Comparison of ENCODE assay signal across 2 cellular contexts in the genomic region with DNA sequence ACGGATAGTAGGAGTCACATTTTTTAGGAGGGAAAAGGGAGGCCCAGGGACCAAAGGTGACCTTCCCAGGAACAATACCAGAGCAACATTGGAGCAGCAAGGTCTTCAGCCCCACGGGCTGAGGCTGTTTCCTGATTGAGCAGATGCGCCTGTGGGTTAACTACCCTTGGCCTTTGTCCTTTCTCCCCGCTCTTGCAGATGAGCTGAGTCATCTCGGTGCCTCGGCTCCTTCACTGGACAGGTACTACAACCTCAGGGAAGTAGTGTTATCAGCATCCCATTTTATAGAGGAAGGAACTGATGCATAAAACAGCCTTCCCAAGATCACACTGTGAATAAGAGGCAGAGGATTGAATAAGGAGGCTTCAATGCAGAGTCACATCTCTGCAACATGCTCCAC.
TF ChIP-seq lines count a peak whose summit lies in the region.

No MANE protein-coding gene starts in this region.

TF ChIP-seq in HepG2, 621 proteins besides CTCF, POLR2A, EP300 and RAD21:
- TF ChIP-seq, protein P1, sequence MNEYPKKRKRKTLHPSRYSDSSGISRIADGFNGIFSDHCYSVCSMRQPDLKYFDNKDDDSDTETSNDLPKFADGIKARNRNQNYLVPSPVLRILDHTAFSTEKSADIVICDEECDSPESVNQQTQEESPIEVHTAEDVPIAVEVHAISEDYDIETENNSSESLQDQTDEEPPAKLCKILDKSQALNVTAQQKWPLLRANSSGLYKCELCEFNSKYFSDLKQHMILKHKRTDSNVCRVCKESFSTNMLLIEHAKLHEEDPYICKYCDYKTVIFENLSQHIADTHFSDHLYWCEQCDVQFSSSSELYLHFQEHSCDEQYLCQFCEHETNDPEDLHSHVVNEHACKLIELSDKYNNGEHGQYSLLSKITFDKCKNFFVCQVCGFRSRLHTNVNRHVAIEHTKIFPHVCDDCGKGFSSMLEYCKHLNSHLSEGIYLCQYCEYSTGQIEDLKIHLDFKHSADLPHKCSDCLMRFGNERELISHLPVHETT (CRISPR knock-in tag; conservative IDR thresholded peaks at IDR 0.05), result no peak
- TF ChIP-seq BRD4 (CRISPR knock-in tag; IDR thresholded peaks at IDR 0.05) (no peak), FOSL2 (CRISPR knock-in tag; IDR thresholded peaks at IDR 0.05) (peak; percentile 46; the same call in 1 of the 2 replicates), ZFY (CRISPR knock-in tag; IDR thresholded peaks at IDR 0.05) (no peak), MAFK (conservative IDR thresholded peaks at IDR 0.05 in 1 of 2, IDR thresholded peaks at IDR 0.05 in 1 of 2; ENCODE audit: low read length in 2 of 2) (0 out of 4 replicates have a peak, but pooled peaks of 1 of the 2 experiments have one; percentile 8), SPEN (CRISPR knock-in tag; IDR thresholded peaks at IDR 0.05; ENCODE audit: low read depth) (no peak), GFI1 (CRISPR knock-in tag; IDR thresholded peaks at IDR 0.05; ENCODE audit: borderline replicate concordance) (no peak), NFE2L2 (IDR thresholded peaks at IDR 0.05; ENCODE audit: low read length) (0 out of 2 replicates have a peak, but pooled peaks have one; percentile 24), ETV5 (CRISPR knock-in tag; IDR thresholded peaks at IDR 0.05; ENCODE audit: borderline replicate concordance) (no peak)

TF ChIP-seq in K562, 482 proteins besides CTCF, POLR2A, EP300 and RAD21:
- TF ChIP-seq KHSRP (IDR thresholded peaks at IDR 0.05), result no peak
- TF ChIP-seq KDM4B (IDR thresholded peaks at IDR 0.05; ENCODE audit: borderline replicate concordance in 2 of 2, low read depth in 1 of 2), result no peak
- TF ChIP-seq, protein P2, sequence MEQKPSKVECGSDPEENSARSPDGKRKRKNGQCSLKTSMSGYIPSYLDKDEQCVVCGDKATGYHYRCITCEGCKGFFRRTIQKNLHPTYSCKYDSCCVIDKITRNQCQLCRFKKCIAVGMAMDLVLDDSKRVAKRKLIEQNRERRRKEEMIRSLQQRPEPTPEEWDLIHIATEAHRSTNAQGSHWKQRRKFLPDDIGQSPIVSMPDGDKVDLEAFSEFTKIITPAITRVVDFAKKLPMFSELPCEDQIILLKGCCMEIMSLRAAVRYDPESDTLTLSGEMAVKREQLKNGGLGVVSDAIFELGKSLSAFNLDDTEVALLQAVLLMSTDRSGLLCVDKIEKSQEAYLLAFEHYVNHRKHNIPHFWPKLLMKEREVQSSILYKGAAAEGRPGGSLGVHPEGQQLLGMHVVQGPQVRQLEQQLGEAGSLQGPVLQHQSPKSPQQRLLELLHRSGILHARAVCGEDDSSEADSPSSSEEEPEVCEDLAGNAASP (IDR thresholded peaks at IDR 0.05), result no peak
- peak; percentile 57 for TF ChIP-seq NFE2 (IDR thresholded peaks at IDR 0.05; ENCODE audit: low read depth)
- no peak for TF ChIP-seq ATF1 (CRISPR knock-in tag; IDR thresholded peaks at IDR 0.05)
- TF ChIP-seq ATF1 (tag; IDR thresholded peaks at IDR 0.05), result no peak
- TF ChIP-seq PTBP1 (IDR thresholded peaks at IDR 0.05; ENCODE audit: low read depth, low read length), result no peak
